Comparison of ENCODE assay signal across 10 cellular contexts in the genomic region with DNA sequence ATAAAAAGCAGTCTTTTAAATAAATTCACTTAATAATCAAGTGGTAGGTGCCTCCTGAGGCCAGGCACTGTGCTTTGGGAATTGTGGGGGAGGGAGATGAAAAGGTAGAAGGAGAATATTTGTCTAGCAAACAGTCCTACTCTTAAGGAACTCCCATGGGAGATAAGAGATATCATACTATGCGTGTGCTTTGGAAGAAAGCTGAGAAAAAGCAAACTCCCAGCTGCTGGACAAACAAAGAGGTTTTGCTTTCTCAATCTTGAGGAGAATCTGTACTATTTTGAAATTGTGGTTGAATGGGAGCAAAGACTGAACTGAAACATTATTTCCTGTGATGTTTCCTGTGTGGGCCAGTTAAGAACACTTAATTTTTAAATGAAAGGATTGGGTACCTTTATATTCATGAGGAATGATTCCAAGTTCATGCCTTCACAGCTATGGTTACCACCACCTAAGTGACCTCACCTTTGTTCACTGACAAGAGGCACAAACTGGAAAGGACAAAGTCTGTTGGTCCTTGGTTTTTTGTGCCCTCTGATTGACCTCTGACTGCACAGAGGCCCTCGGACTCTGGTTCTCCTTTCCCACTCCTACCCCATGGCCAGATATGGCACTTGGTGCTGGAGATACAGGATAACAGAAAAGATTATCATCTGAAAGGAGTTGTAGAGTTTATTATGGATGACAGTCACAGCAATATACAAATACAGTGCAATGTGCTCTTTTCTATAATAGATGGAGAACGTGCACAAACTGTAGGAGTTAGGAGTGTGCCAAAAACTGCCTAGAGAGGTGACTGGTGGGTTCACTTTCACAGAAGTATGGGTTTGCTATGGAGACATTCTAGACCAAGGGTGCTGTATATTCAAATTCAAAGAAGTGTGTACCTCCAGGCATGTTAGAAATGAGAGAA. TPM values are rescaled to one million over a fixed set of nuclear protein-coding genes. Genes with fewer than 3 reads are reported as not detected.
A peak's percentile ranks its signal among the peaks of the same experiment; 100 is the strongest.
DNase-seq lines count a peak whose midpoint lies in the region; ATAC-seq and TF ChIP-seq lines count a peak whose summit lies in the region.
"Had no signal": no experiment of that assay in that cellular context is flagged by ENCODE, and none has a peak within 500 bp of the region (broad histone marks: within the 10 kb centered on the region; RNA-seq: fewer than 3 reads in every experiment).

No MANE protein-coding gene starts in this region.

- ATAC-seq in activated T-cell treated with anti-CD3 and anti-CD28 coated beads, Interleukin-2, amount 50 U/mL, for 4 hours = no peak
- ATAC-seq in HG03460 (IDR thresholded peaks at IDR 0.05; ENCODE audit: unreplicated experiment) (no peak), GM18520 (IDR thresholded peaks at IDR 0.05; ENCODE audit: unreplicated experiment) (no peak)

- peaks cover 52% of the 10 kb centered on the region for H3K4me1 Mint-ChIP-seq in activated T-cell treated with anti-CD3 and anti-CD28 coated beads, Interleukin-2, amount 50 U/mL, for 4 hours (ENCODE audit: low read depth)

- TF ChIP-seq POLR2A in esophagus squamous epithelium (IDR thresholded peaks at IDR 0.05) = peak in 1 of 4 donors; percentile 9

- 27 to 35% methylated on average over 3 of the region's 3 CpGs for WGBS in esophagus squamous epithelium, 2 donors
- 3% methylated on average over 3 of the region's 3 CpGs for WGBS in thymus

- TF ChIP-seq CTCF in esophagus squamous epithelium (IDR thresholded peaks at IDR 0.05) = no peak

- H3K4me3 ChIP-seq in esophagus squamous epithelium (peak overlapping the region; percentile 13 to 52 (median 33)), thymus (ENCODE audit: low read length) (peak overlapping the region; percentile 78)

- H3K27ac ChIP-seq in esophagus squamous epithelium (peak overlapping the region; percentile 50 to 82 (median 69)), thymus (ENCODE audit: low read depth) (peak overlapping the region; percentile 91)

- H3K9me3 ChIP-seq in esophagus squamous epithelium = no peaks in the 10 kb centered on the region
- H3K9me3 ChIP-seq in thymus (ENCODE audit: control insufficient read depth) = no peaks in the 10 kb centered on the region

- no peaks in the 10 kb centered on the region for H3K27me3 ChIP-seq in esophagus squamous epithelium
- H3K27me3 ChIP-seq in thymus (ENCODE audit: control insufficient read depth, insufficient read depth) = no peaks in the 10 kb centered on the region

- no peaks in the 10 kb centered on the region for H3K27me3 Mint-ChIP-seq in activated T-cell treated with anti-CD3 and anti-CD28 coated beads, Interleukin-2, amount 50 U/mL, for 4 hours (ENCODE audit: low read depth)

- intact Hi-C loops in esophagus squamous epithelium (cut with DNase I) = no loop called here

- H3K36me3 ChIP-seq in esophagus squamous epithelium (no peaks in the 10 kb centered on the region), thymus (ENCODE audit: control insufficient read depth, insufficient read depth) (peaks cover 5% of the 10 kb centered on the region)

- DNase-seq in activated T-cell treated with anti-CD3 and anti-CD28 coated beads, Interleukin-2, amount 50 U/mL, for 4 hours = no peak
- no peak for DNase-seq in activated T-cell treated with anti-CD3 and anti-CD28 coated beads, Interleukin-2, amount 50 U/mL, for 1 hour
- peak; percentile 17 for DNase-seq in RPMI8226
- no peak for DNase-seq in esophagus squamous epithelium (lab: John Stamatoyannopoulos, UW)
- no peak for DNase-seq in NCI-H1105 treated with DMSO at 0.1 percent for 48 hours (lab: John Stamatoyannopoulos, UW)
- DNase-seq: NCI-H446 had no signal

- no peaks in the 10 kb centered on the region for H3K9me3 Mint-ChIP-seq in activated T-cell treated with anti-CD3 and anti-CD28 coated beads, Interleukin-2, amount 50 U/mL, for 4 hours

- H3K4me1 ChIP-seq in esophagus squamous epithelium (no peaks in the 10 kb centered on the region), thymus (ENCODE audit: control insufficient read depth, insufficient read depth, low read length) (peaks cover 11% of the 10 kb centered on the region)

- peak overlapping the region; percentile 98 for H3K4me3 Mint-ChIP-seq in activated T-cell treated with anti-CD3 and anti-CD28 coated beads, Interleukin-2, amount 50 U/mL, for 4 hours

- H3K36me3 Mint-ChIP-seq in activated T-cell treated with anti-CD3 and anti-CD28 coated beads, Interleukin-2, amount 50 U/mL, for 4 hours (ENCODE audit: insufficient read depth) = peaks cover 25% of the 10 kb centered on the region

RNA-seq across cellular contexts. Expression of gene CD53, which starts 1.6 kb away (rescaled TPM):
- 100 to 1,000 TPM; 163 to 217 (median 190) TPM for total RNA-seq in activated T-cell treated with anti-CD3 and anti-CD28 coated beads, Interleukin-2, amount 50 U/mL, for 4 hours
- total RNA-seq in esophagus squamous epithelium = 10 to 100 TPM in 2 of 4 donors, 1 to 10 TPM in 2; 6.6 to 31.1 (median 17.7) TPM
- 262 TPM for polyA plus RNA-seq in thymus
- total RNA-seq: lung microvascular endothelial cell had no signal

Comparison
In these comparisons a context has a peak if more than half of its experiments do, and no peak if none do; other contexts are left out.
1. RNA of gene CD53, which starts 1.6 kb away (total RNA-seq): 163 to 217 TPM in activated T-cell treated with anti-CD3 and anti-CD28 coated beads, Interleukin-2, amount 50 U/mL, for 4 hours; 6.6 to 31.1 TPM in esophagus squamous epithelium; every median in the first group is over 4 times any median in the second.